8 cellular contexts compared by ENCODE assay signal in the genomic region with DNA sequence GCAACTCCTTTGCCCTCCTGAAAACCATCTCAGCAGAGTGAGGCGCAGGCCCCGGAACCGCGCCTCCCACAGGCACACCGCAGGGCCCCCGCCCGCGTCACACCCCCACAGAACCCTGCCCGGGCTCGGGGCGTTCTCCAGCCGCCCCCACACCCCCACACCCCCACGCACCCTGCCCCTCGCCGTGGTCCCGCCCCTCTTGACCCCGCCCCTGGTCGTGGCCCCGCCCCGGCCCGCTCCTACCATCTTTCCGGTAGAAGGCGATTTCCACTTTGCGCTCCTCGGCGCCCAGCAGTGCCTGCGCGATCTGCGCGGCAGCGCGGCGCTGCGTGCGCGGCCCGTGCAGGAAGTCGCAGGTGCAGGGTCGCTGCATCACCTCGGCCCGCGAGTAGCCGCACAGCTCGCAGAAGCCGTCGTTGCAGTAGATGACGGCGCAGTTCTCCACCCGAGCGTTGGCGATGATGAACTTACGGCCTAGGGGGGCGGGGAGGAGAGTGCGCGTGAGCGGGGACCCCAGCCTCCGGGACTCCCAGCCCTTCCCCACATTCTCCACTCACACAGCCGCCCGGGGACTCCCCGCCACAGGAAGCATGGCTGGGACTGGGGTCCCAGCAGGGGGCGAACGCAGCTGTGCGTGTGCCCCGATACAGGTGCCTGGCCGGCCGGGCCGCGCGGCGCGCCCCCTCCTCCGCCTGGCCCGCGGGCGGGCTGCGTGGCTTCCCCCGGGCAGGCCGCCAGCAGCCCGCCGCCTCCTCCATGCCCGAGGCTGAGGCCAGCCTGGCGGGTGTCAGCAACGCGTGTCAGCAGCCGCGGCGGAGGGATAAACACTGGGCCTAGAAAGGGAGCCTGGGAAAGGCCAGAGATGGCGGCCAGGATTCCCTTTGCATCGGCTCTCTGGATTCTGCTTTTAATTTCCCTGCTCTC. TPM values are rescaled to one million over a fixed set of nuclear protein-coding genes. Genes with fewer than 3 reads are reported as not detected.
DNase-seq lines count a peak whose midpoint lies in the region; ATAC-seq and TF ChIP-seq lines count a peak whose summit lies in the region.

No MANE protein-coding gene starts in this region.

- ATAC-seq in GM18909 (IDR thresholded peaks at IDR 0.05; ENCODE audit: poor library complexity, unreplicated experiment) (peak; percentile 59), HG03432 (IDR thresholded peaks at IDR 0.05; ENCODE audit: unreplicated experiment) (peak; percentile 61), left cardiac atrium (peak; percentile 1 to 10)

- 1% methylated on average over 89 of the region's 89 CpGs for WGBS in sigmoid colon, 2 donors

- CTCF ChIA-PET in AG04449 (lab: Yijun Ruan, JAX): interaction anchor here (0.9 to 2.0 kb wide), 4 partner anchors 12 to 38 kb away, joined by 3 to 10 read pairs (median 6); no protein-coding TSS in a partner anchor

- intact Hi-C loops in left cardiac atrium (cut with DNase I): no loop called here
- intact Hi-C loops in sigmoid colon (cut with DNase I): loop anchor here (5.0 kb wide), 1 partner anchor 113 kb away; a partner anchor contains a TSS

- DNase-seq in AG04449 (ENCODE audit: low read depth, low spot score) (no peak), RPMI7951 (ENCODE audit: low read depth) (peak; percentile 20), left cardiac atrium (peak; percentile 62), sigmoid colon (peak; percentile 81), superior temporal gyrus (ENCODE audit: extremely low spot score) (no peak)
- DNase-seq in activated naive CD4-positive, alpha-beta T cell treated with Interleukin-2 at 50 U/mL for 16 hours: peak; percentile 79

- H3K27ac ChIP-seq in sigmoid colon: peak overlapping the region; percentile 84 to 97 (median 90)

- TF ChIP-seq CTCF in AG04449 (IDR thresholded peaks at IDR 0.05; ENCODE audit: insufficient read depth, low read length, missing control alignments): peak; percentile 17
- TF ChIP-seq CTCF in sigmoid colon (IDR thresholded peaks at IDR 0.05): peak in 3 of 4 experiments; percentile 7 to 35 (median 28)

- POLR2A ChIA-PET in AG04449 (lab: Yijun Ruan, JAX): no interaction called here

- H3K36me3 ChIP-seq in sigmoid colon: no peaks in the 10 kb centered on the region

- H3K9me3 ChIP-seq in sigmoid colon: no peaks in the 10 kb centered on the region

- peak in 1 of 2 donors; percentile 37 for TF ChIP-seq POLR2A in sigmoid colon (IDR thresholded peaks at IDR 0.05)

- no peaks in the 10 kb centered on the region for H3K27me3 ChIP-seq in sigmoid colon

- no peak for TF ChIP-seq EP300 in sigmoid colon (IDR thresholded peaks at IDR 0.05)

- H3K4me3 ChIP-seq in AG04449 (ENCODE audit: low read depth, low read length) (peak overlapping the region; percentile 34), sigmoid colon (peak overlapping the region; percentile 18 to 68 (median 46))

- peaks cover 0 to 95% (median 91%) of the 10 kb centered on the region in 4 donors for H3K4me1 ChIP-seq in sigmoid colon

RNA-seq across cellular contexts. Expression of a gene that starts 3.4 kb away (rescaled TPM):
- total RNA-seq in RPMI7951 (2014; rRNA removed; shearing (Covaris generic)): not detected in 2 replicates
- total RNA-seq in left cardiac atrium: 10 to 100 TPM; 59.1 to 82.1 TPM
- total RNA-seq in sigmoid colon: 100 to 1,000 TPM in 1 of 4 donors, 10 to 100 TPM in 3; 40.6 to 107 (median 85.2) TPM
- 1 to 10 TPM in 2 of 3 donors, under 1 TPM in 1; 0.46 to 7.3 (median 1.2) TPM for polyA plus RNA-seq in sigmoid colon

RNA-seq across cellular contexts. Expression of a gene that starts 16.1 kb away (rescaled TPM):
- total RNA-seq in RPMI7951 (2014; rRNA removed; shearing (Covaris generic)): 0.12 and 0.39 TPM in 2 replicates
- total RNA-seq in left cardiac atrium (10 to 100 TPM; 13.1 to 63.9 TPM), sigmoid colon (1 to 10 TPM; 1.3 to 7.2 (median 2.9) TPM)
- polyA plus RNA-seq in sigmoid colon: 1 to 10 TPM in 2 of 3 donors, under 1 TPM in 1; 0.23 to 6.1 (median 1.2) TPM

RNA-seq across cellular contexts. Expression of a gene that starts 49.6 kb away (rescaled TPM):
- 0.24 TPM in 1 of 2 replicates, not detected in the other for total RNA-seq in RPMI7951 (2014; rRNA removed; shearing (Covaris generic))
- under 1 TPM; 0.13 to 0.32 TPM for total RNA-seq in left cardiac atrium
- not detected for total RNA-seq in sigmoid colon
- polyA plus RNA-seq in sigmoid colon: 1 to 10 TPM in 2 of 3 donors, not detected in 1; 1.2 to 1.6 TPM

RNA-seq across cellular contexts. Expression of a gene that starts 53.5 kb away (rescaled TPM):
- 26.9 and 27.8 TPM in 2 replicates for total RNA-seq in RPMI7951 (2014; rRNA removed; shearing (Covaris generic))
- total RNA-seq in left cardiac atrium: 10 to 100 TPM; 20.1 to 21.6 TPM
- 10 to 100 TPM in 3 of 4 donors, 1 to 10 TPM in 1; 9.7 to 20.8 (median 19.5) TPM for total RNA-seq in sigmoid colon
- polyA plus RNA-seq in sigmoid colon: 10 to 100 TPM in 1 of 3 donors, 1 to 10 TPM in 2; 3.0 to 32.8 (median 5.3) TPM

Comparison
In these comparisons a context has a peak if more than half of its experiments do, and no peak if none do; other contexts are left out.
1. DNase-seq: peak in RPMI7951 (single experiment), activated naive CD4-positive, alpha-beta T cell treated with Interleukin-2 at 50 U/mL for 16 hours (single experiment), left cardiac atrium (single experiment) and sigmoid colon (single experiment); none in AG04449 (single experiment) and superior temporal gyrus (single experiment).
2. ATAC-seq: peak in every context shown above with its lines; median percentile 61 in HG03432; 59 in GM18909; 6 in left cardiac atrium.
3. RNA of a gene that starts 3.4 kb away (total RNA-seq): 40.6 to 107 TPM in sigmoid colon and 59.1 to 82.1 TPM in left cardiac atrium; not detected in RPMI7951; every median in the first group is over 10 times any median in the second.